In the genomic region with DNA sequence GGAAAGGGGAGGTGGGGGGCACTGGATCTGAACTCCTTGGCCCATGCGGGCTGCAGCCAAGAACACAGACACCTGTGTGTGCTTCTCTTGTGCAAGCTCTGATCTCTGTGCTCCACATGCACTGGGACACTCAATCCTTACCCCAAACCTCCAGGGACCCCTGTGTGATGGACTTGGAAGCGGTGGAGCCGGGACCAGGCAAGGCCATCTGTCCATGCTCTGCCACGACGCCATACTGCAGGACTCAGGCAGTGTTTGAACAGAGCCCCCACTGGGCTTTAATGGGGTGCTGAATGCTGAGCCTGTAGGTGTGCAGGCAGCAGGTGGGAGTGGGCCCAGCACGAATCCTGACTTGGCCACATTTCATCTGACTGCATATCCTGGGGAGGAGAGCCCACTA, we compare ENCODE assay signal across 27 cellular contexts.
"Had no signal": no experiment of that assay in that cellular context is flagged by ENCODE, and none has a peak within 500 bp of the region (broad histone marks: within the 10 kb centered on the region; RNA-seq: fewer than 3 reads in every experiment).

No MANE protein-coding gene starts in this region.

- H3K27ac ChIP-seq: colonic mucosa, esophagus squamous epithelium, gastrocnemius medialis, heart left ventricle, sigmoid colon, testis had no signal

- H3K4me1 Mint-ChIP-seq: activated naive CD4-positive, alpha-beta T cell treated with anti-CD3 and anti-CD28 coated beads, Interleukin-2, amount 10 ng/mL, durations not matched to agents 7 days and 5 days had no signal

- DNase-seq: activated CD4-positive, alpha-beta memory T cell treated with anti-CD3 and anti-CD28 coated beads for 36 hours; activated CD4-positive, alpha-beta T cell treated with anti-CD3 and anti-CD28 coated beads for 4 hours; activated CD4-positive, CD25-positive, alpha-beta regulatory T cell; activated effector memory CD4-positive, alpha-beta T cell treated with Interleukin-2 at 50 U/mL for 16 hours; activated naive CD4-positive, alpha-beta T cell treated with anti-CD3 and anti-CD28 coated beads, Interleukin-2, amount 10 ng/mL, durations not matched to agents 7 days and 5 days; activated T-cell treated with anti-CD3 and anti-CD28 coated beads, Interleukin-2, amount 50 U/mL, for 72 hours; amygdala; colonic mucosa; dorsolateral prefrontal cortex; effector memory CD8-positive, alpha-beta T cell; esophagus squamous epithelium; gastrocnemius medialis; heart left ventricle; left colon; nucleus accumbens; retina; sigmoid colon; stimulated activated CD4-positive, alpha-beta T cell treated with anti-CD3 and anti-CD28 coated beads, Interleukin-2, amount 100 ng/mL, for 48 hours; stimulated activated CD8-positive, alpha-beta memory T cell treated with anti-CD3 and anti-CD28 coated beads, Interleukin-4, amount 100 ng/mL, for 48 hours; stimulated activated naive CD4-positive, alpha-beta T cell; T1000; testis; trophoblast cell had no signal

- H3K9me3 ChIP-seq: colonic mucosa, esophagus squamous epithelium, gastrocnemius medialis, heart left ventricle, sigmoid colon, testis had no signal

- H3K27ac Mint-ChIP-seq: activated CD4-positive, alpha-beta memory T cell treated with anti-CD3 and anti-CD28 coated beads for 36 hours; activated naive CD4-positive, alpha-beta T cell treated with anti-CD3 and anti-CD28 coated beads, Interleukin-2, amount 10 ng/mL, durations not matched to agents 7 days and 5 days; activated T-cell treated with anti-CD3 and anti-CD28 coated beads, Interleukin-2, amount 50 U/mL, for 72 hours; effector memory CD8-positive, alpha-beta T cell; memory B cell; natural killer cell treated with Interleukin-12 subunit alpha and Interleukin-12 subunit beta and Interleukin-15 and Interleukin-18, amount 100 ng/mL, for 72 hours; progenitor cell of endocrine pancreas; T-helper 1 cell treated with Interleukin-12 subunit alpha and Interleukin-12 subunit beta and Interleukin-4 antibody, amounts not matched to agents 30 μg/mL and 1 μg/mL, for 36 hours had no signal

- H3K27me3 ChIP-seq: colonic mucosa, dorsolateral prefrontal cortex, esophagus squamous epithelium, gastrocnemius medialis, heart left ventricle, sigmoid colon, testis had no signal

- H3K36me3 ChIP-seq: colonic mucosa had no signal

- H3K27me3 Mint-ChIP-seq: activated CD4-positive, alpha-beta memory T cell treated with anti-CD3 and anti-CD28 coated beads for 36 hours; activated naive CD4-positive, alpha-beta T cell treated with anti-CD3 and anti-CD28 coated beads, Interleukin-2, amount 10 ng/mL, durations not matched to agents 7 days and 5 days; effector memory CD8-positive, alpha-beta T cell; memory B cell; natural killer cell treated with Interleukin-12 subunit alpha and Interleukin-12 subunit beta and Interleukin-15 and Interleukin-18, amount 100 ng/mL, for 72 hours; progenitor cell of endocrine pancreas had no signal

- H3K9me3 Mint-ChIP-seq: activated CD4-positive, alpha-beta memory T cell treated with anti-CD3 and anti-CD28 coated beads for 36 hours; activated naive CD4-positive, alpha-beta T cell treated with anti-CD3 and anti-CD28 coated beads, Interleukin-2, amount 10 ng/mL, durations not matched to agents 7 days and 5 days; activated T-cell treated with anti-CD3 and anti-CD28 coated beads, Interleukin-2, amount 50 U/mL, for 72 hours; effector memory CD8-positive, alpha-beta T cell; memory B cell; natural killer cell treated with Interleukin-12 subunit alpha and Interleukin-12 subunit beta and Interleukin-15 and Interleukin-18, amount 100 ng/mL, for 72 hours; T-helper 1 cell treated with Interleukin-12 subunit alpha and Interleukin-12 subunit beta and Interleukin-4 antibody, amounts not matched to agents 30 μg/mL and 1 μg/mL, for 36 hours had no signal

- H3K36me3 Mint-ChIP-seq: natural killer cell treated with Interleukin-12 subunit alpha and Interleukin-12 subunit beta and Interleukin-15 and Interleukin-18, amount 100 ng/mL, for 72 hours had no signal

- H3K4me1 ChIP-seq: colonic mucosa, esophagus squamous epithelium, gastrocnemius medialis, sigmoid colon had no signal

- ATAC-seq: activated T-cell treated with anti-CD3 and anti-CD28 coated beads, Interleukin-2, amount 50 U/mL, for 72 hours; effector memory CD8-positive, alpha-beta T cell; gastrocnemius medialis; heart left ventricle; left colon; natural killer cell treated with Interleukin-12 subunit alpha and Interleukin-12 subunit beta and Interleukin-15 and Interleukin-18, amount 100 ng/mL, for 72 hours had no signal

- H3K4me3 Mint-ChIP-seq: activated CD4-positive, alpha-beta memory T cell treated with anti-CD3 and anti-CD28 coated beads for 36 hours; activated naive CD4-positive, alpha-beta T cell treated with anti-CD3 and anti-CD28 coated beads, Interleukin-2, amount 10 ng/mL, durations not matched to agents 7 days and 5 days; activated T-cell treated with anti-CD3 and anti-CD28 coated beads, Interleukin-2, amount 50 U/mL, for 72 hours; effector memory CD8-positive, alpha-beta T cell; memory B cell; natural killer cell treated with Interleukin-12 subunit alpha and Interleukin-12 subunit beta and Interleukin-15 and Interleukin-18, amount 100 ng/mL, for 72 hours; T-helper 1 cell treated with Interleukin-12 subunit alpha and Interleukin-12 subunit beta and Interleukin-4 antibody, amounts not matched to agents 30 μg/mL and 1 μg/mL, for 36 hours had no signal

- H3K4me3 ChIP-seq: colonic mucosa, dorsolateral prefrontal cortex, esophagus squamous epithelium, gastrocnemius medialis, heart left ventricle, sigmoid colon, testis had no signal
